ENCODE assay signal across 30 cellular contexts in genomic region chr7:137546009-137546408, GRCh38.
"Had no signal": no experiment of that assay in that cellular context is flagged by ENCODE, and none has a peak within 500 bp of the region (broad histone marks: within the 10 kb centered on the region; RNA-seq: fewer than 3 reads in every experiment).

No MANE protein-coding gene starts in this region.

- H3K36me3 ChIP-seq: adrenal gland, breast epithelium, SJSA1 had no signal

- H3K4me2 ChIP-seq: SK-N-SH had no signal

- DNase-seq: activated B cell treated with CpG ODN at 0.5 μM for 24 hours; activated CD4-positive, alpha-beta memory T cell treated with anti-CD3 and anti-CD28 coated beads for 36 hours; activated CD4-positive, alpha-beta T cell treated with anti-CD3 and anti-CD28 coated beads for 4 hours; activated CD4-positive, alpha-beta T cell treated with anti-CD3 and anti-CD28 coated beads, Interleukin-2, amount 50 U/mL, for 1 hour; activated CD4-positive, CD25-positive, alpha-beta regulatory T cell treated with anti-CD3 and anti-CD28 coated beads, Interleukin-2, amount 50 U/mL, for 72 hours; activated CD8-positive, alpha-beta memory T cell treated with anti-CD3 and anti-CD28 coated beads, Interleukin-2, amount 50 U/mL, for 4 hours; activated gamma-delta T cell treated with Interleukin-2 at 50 U/mL for 16 hours; activated naive CD4-positive, alpha-beta T cell treated with anti-CD3 and anti-CD28 coated beads for 36 hours; activated T-cell treated with anti-CD3 and anti-CD28 coated beads for 4 hours; activated T-cell treated with anti-CD3 and anti-CD28 coated beads, Interleukin-2, amount 50 U/mL, for 4 hours; adrenal gland; body of pancreas; NCI-H1105; NCI-H1417 treated with DMSO at 0.1 percent for 48 hours; NCI-H1694; NCI-H1930; NCI-H2081 treated with DMSO at 0.1 percent for 48 hours; NCI-H226; NCI-H446 treated with DMSO at 0.1 percent for 48 hours; NCI-H524; RPMI8226; SHP77 treated with DMSO at 0.1 percent for 48 hours had no signal

- H3K9me2 ChIP-seq: SK-N-SH had no signal

- H3K27ac ChIP-seq: adrenal gland, body of pancreas, breast epithelium, SJSA1 had no signal

- H3K4me1 Mint-ChIP-seq: activated B cell treated with CpG ODN at 0.5 μM for 24 hours had no signal

- H3K4me3 ChIP-seq: adrenal gland, body of pancreas, breast epithelium, SJSA1 had no signal

- H3K4me1 ChIP-seq: adrenal gland, breast epithelium, SJSA1 had no signal

- H3K4me3 Mint-ChIP-seq: activated B cell treated with CpG ODN at 0.5 μM for 24 hours; activated CD4-positive, alpha-beta memory T cell treated with anti-CD3 and anti-CD28 coated beads for 36 hours; activated naive CD4-positive, alpha-beta T cell treated with anti-CD3 and anti-CD28 coated beads for 36 hours; activated T-cell treated with anti-CD3 and anti-CD28 coated beads, Interleukin-2, amount 50 U/mL, for 4 hours; activated T-helper 1 cell treated with anti-CD3 and anti-CD28 coated beads, Interleukin-12 subunit alpha, Interleukin-12 subunit beta, Interleukin-2, Interleukin-4 antibody, amounts not matched to agents 30 ng/mL and 10 ng/mL and 1 ng/mL, durations not matched to agents 14 hours and 24 hours and 36 hours; T-helper 1 cell treated with Interleukin-12 subunit alpha and Interleukin-12 subunit beta and Interleukin-4 antibody, amounts not matched to agents 30 μg/mL and 1 μg/mL, for 36 hours; T-helper 2 cell treated with Interferon-gamma antibody and Interleukin-4, amounts not matched to agents 5 μg/mL and 100 μg/mL, for 36 hours had no signal

- ATAC-seq: activated naive CD4-positive, alpha-beta T cell treated with anti-CD3 and anti-CD28 coated beads, Interleukin-2, amount 50 U/mL, for 72 hours; activated T-cell treated with anti-CD3 and anti-CD28 coated beads, Interleukin-2, amount 50 U/mL, for 4 hours; body of pancreas; Panc1 had no signal

- H3K27me3 ChIP-seq: adrenal gland, body of pancreas, breast epithelium, SJSA1 had no signal

- H3K9me3 ChIP-seq: adrenal gland, body of pancreas, breast epithelium, SJSA1, SK-N-SH had no signal

- H3K9ac ChIP-seq: SK-N-SH had no signal

- H3K27me3 Mint-ChIP-seq: activated B cell treated with CpG ODN at 0.5 μM for 24 hours; activated CD4-positive, alpha-beta memory T cell treated with anti-CD3 and anti-CD28 coated beads for 36 hours had no signal

- H3K36me3 Mint-ChIP-seq: activated CD4-positive, alpha-beta memory T cell treated with anti-CD3 and anti-CD28 coated beads for 36 hours had no signal

- H3K27ac Mint-ChIP-seq: activated B cell treated with CpG ODN at 0.5 μM for 24 hours; activated CD4-positive, alpha-beta memory T cell treated with anti-CD3 and anti-CD28 coated beads for 36 hours; activated naive CD4-positive, alpha-beta T cell treated with anti-CD3 and anti-CD28 coated beads for 36 hours; activated naive CD4-positive, alpha-beta T cell treated with anti-CD3 and anti-CD28 coated beads, Interleukin-2, amount 50 U/mL, for 72 hours; activated T-helper 1 cell treated with anti-CD3 and anti-CD28 coated beads, Interleukin-12 subunit alpha, Interleukin-12 subunit beta, Interleukin-2, Interleukin-4 antibody, amounts not matched to agents 30 ng/mL and 10 ng/mL and 1 ng/mL, durations not matched to agents 14 hours and 24 hours and 36 hours; T-helper 1 cell treated with Interleukin-12 subunit alpha and Interleukin-12 subunit beta and Interleukin-4 antibody, amounts not matched to agents 30 μg/mL and 1 μg/mL, for 36 hours; T-helper 2 cell treated with Interferon-gamma antibody and Interleukin-4, amounts not matched to agents 5 μg/mL and 100 μg/mL, for 36 hours had no signal

- H3K9me3 Mint-ChIP-seq: activated B cell treated with CpG ODN at 0.5 μM for 24 hours; activated CD4-positive, alpha-beta memory T cell treated with anti-CD3 and anti-CD28 coated beads for 36 hours; activated naive CD4-positive, alpha-beta T cell treated with anti-CD3 and anti-CD28 coated beads for 36 hours; activated T-cell treated with anti-CD3 and anti-CD28 coated beads, Interleukin-2, amount 50 U/mL, for 4 hours; activated T-helper 1 cell treated with anti-CD3 and anti-CD28 coated beads, Interleukin-12 subunit alpha, Interleukin-12 subunit beta, Interleukin-2, Interleukin-4 antibody, amounts not matched to agents 30 ng/mL and 10 ng/mL and 1 ng/mL, durations not matched to agents 14 hours and 24 hours and 36 hours; T-helper 1 cell treated with Interleukin-12 subunit alpha and Interleukin-12 subunit beta and Interleukin-4 antibody, amounts not matched to agents 30 μg/mL and 1 μg/mL, for 36 hours; T-helper 2 cell treated with Interferon-gamma antibody and Interleukin-4, amounts not matched to agents 5 μg/mL and 100 μg/mL, for 36 hours had no signal
